9 cellular contexts compared by ENCODE assay signal in genomic region chr16:31214705-31215286, GRCh38. TPM values are rescaled to one million over a fixed set of nuclear protein-coding genes. Genes with fewer than 3 reads are reported as not detected.
DNase-seq lines count a peak whose midpoint lies in the region; ATAC-seq and TF ChIP-seq lines count a peak whose summit lies in the region.
"Had no signal": no experiment of that assay in that cellular context is flagged by ENCODE, and none has a peak within 500 bp of the region (broad histone marks: within the 10 kb centered on the region; RNA-seq: fewer than 3 reads in every experiment).

No MANE protein-coding gene starts in this region.

- H3K4me1 ChIP-seq in A673 (ENCODE audit: insufficient read depth, low read length, poor library complexity, severe bottlenecking) (peaks cover 15% of the 10 kb centered on the region), KMS-11 (ENCODE audit: low read depth, poor library complexity, severe bottlenecking) (peaks cover 3% of the 10 kb centered on the region), ectodermal cell (ENCODE audit: control insufficient read depth, insufficient read depth, low read length) (peaks cover 17% of the 10 kb centered on the region)

- no peak overlapping the region for H3K4me2 ChIP-seq in KMS-11

- H3K4me3 Mint-ChIP-seq in naive B cell, result peak overlapping the region in 7 of 8 donors; percentile 79 to 90 (median 84)

- intact Hi-C loops in A673 (cut with micrococcal nuclease; ENCODE audit: unreplicated experiment), result no loop called here

- no peak for TF ChIP-seq CTCF in A673 (conservative IDR thresholded peaks at IDR 0.05; ENCODE audit: low read depth, low read length)
- TF ChIP-seq CTCF in KMS-11 (conservative IDR thresholded peaks at IDR 0.05; ENCODE audit: low read depth, low read length), result no peak

- H3K27ac Mint-ChIP-seq in naive B cell, result no peak overlapping the region

- no peaks in the 10 kb centered on the region for H3K9me3 Mint-ChIP-seq in naive B cell

- CTCF ChIA-PET in A673 (lab: Charles Lee), result interaction anchor here (0.6 kb wide), 1 partner anchor 53 kb away, joined by 3 read pairs; no protein-coding TSS in a partner anchor

- H3K4me3 ChIP-seq in A673 (ENCODE audit: low read depth, low read length, poor library complexity, severe bottlenecking) (peak overlapping the region; percentile 41), KMS-11 (IDR thresholded peaks at IDR 0.05; ENCODE audit: insufficient read depth, low read depth, low read length) (no peak overlapping the region), ectodermal cell (ENCODE audit: insufficient read depth, low read depth, low read length) (peak overlapping the region; percentile 44)

- peak overlapping the region; percentile 19; the same call in 1 of the 2 replicates for H2AFZ ChIP-seq in KMS-11 (ENCODE audit: low read depth)

- H3K9me3 ChIP-seq in A673 (ENCODE audit: low read depth, low read length, poor library complexity, severe bottlenecking) (no peaks in the 10 kb centered on the region), ectodermal cell (ENCODE audit: control insufficient read depth, low read length) (no peaks in the 10 kb centered on the region)

- WGBS in ectodermal cell, 2 experiments, result 1% methylated on average over 58 of the region's 58 CpGs

- H3K36me3 Mint-ChIP-seq in naive B cell, result no peaks in the 10 kb centered on the region

- H3K4me1 Mint-ChIP-seq in naive B cell, result peaks cover 21 to 45% (median 42%) of the 10 kb centered on the region in 3 donors

- H3K27me3 Mint-ChIP-seq in naive B cell, result peaks cover 30 to 67% (median 39%) of the 10 kb centered on the region in 3 donors

- no peaks in the 10 kb centered on the region for H3K79me2 ChIP-seq in KMS-11 (ENCODE audit: insufficient read depth, low read depth)

- DNase-seq in A673 (ENCODE audit: low spot score), result no peak
- DNase-seq in naive B cell, result peak; percentile 31
- no peak for DNase-seq in EL
- no peak for DNase-seq in GOT3 (lab: John Stamatoyannopoulos, UW)
- DNase-seq in stimulated activated CD4-positive, alpha-beta T cell treated with anti-CD3 and anti-CD28 coated beads, Interleukin-12 subunit alpha, Interleukin-12 subunit beta, amount 100 ng/mL, for 4 hours, result no peak

- peaks cover 48% of the 10 kb centered on the region for H3K27me3 ChIP-seq in A673 (replicated peaks; ENCODE audit: insufficient read depth, low read depth, low read length, poor library complexity)
- no peaks in the 10 kb centered on the region for H3K27me3 ChIP-seq in KMS-11 (ENCODE audit: insufficient read depth, low read depth)
- H3K27me3 ChIP-seq in ectodermal cell (ENCODE audit: control insufficient read depth, insufficient read depth, low read length, poor library complexity, severe bottlenecking), result peaks cover 62% of the 10 kb centered on the region

- BruUV-seq in A673 (replicated peaks; lab: Mats Ljungman, UMichigan), result no TSS peak

- peak; percentile 61 to 64 for ATAC-seq in naive B cell (ENCODE audit: low read depth in 2 of 2)
- no peak for ATAC-seq in GM18907 (IDR thresholded peaks at IDR 0.05; ENCODE audit: unreplicated experiment)

- peak overlapping the region; percentile 66; the same call in 1 of the 2 replicates for H3K9ac ChIP-seq in KMS-11

- no peaks in the 10 kb centered on the region for H3K36me3 ChIP-seq in A673 (ENCODE audit: insufficient read depth, low read length, poor library complexity, severe bottlenecking)
- no peaks in the 10 kb centered on the region for H3K36me3 ChIP-seq in KMS-11 (ENCODE audit: insufficient read depth)
- no peaks in the 10 kb centered on the region for H3K36me3 ChIP-seq in ectodermal cell (ENCODE audit: control insufficient read depth, insufficient read depth, low read length)

- H4K20me1 ChIP-seq in KMS-11 (ENCODE audit: insufficient read depth), result no peaks in the 10 kb centered on the region

- POLR2A ChIA-PET in A673 (lab: Charles Lee; ENCODE audit: low non-redundant PET), result interaction anchor here (0.5 kb wide), 1 partner anchor 29 kb away, joined by 7 read pairs; no protein-coding TSS in a partner anchor

- H3K27ac ChIP-seq in A673 (ENCODE audit: low read depth, low read length, poor library complexity, severe bottlenecking) (no peak overlapping the region), KMS-11 (peak overlapping the region; percentile 51), ectodermal cell (ENCODE audit: insufficient read depth, low read depth, low read length, poor library complexity, severe bottlenecking) (no peak overlapping the region)

RNA-seq across cellular contexts. Expression of gene TRIM72, which starts 0.9 kb away (rescaled TPM):
- total RNA-seq in A673 (2021), result 0.04 TPM in 1 of 2 replicates, not detected in the other
- not detected for polyA plus RNA-seq in ectodermal cell (2013, experiment 1 of 4)
- not detected for polyA plus RNA-seq in ectodermal cell (2013, experiment 2 of 4)
- polyA plus RNA-seq in ectodermal cell (2013, experiment 3 of 4), result not detected
- not detected for polyA plus RNA-seq in ectodermal cell (2013, experiment 4 of 4)
- not detected for polyA plus RNA-seq in naive B cell (ENCODE audit: low read depth in 6 of 6)
- total RNA-seq: subcutaneous adipose tissue had no signal

RNA-seq across cellular contexts. Expression of gene PYDC1, which starts 2.1 kb away (rescaled TPM):
- total RNA-seq in A673 (2021), result not detected in 2 replicates
- polyA plus RNA-seq in ectodermal cell (2013, experiment 1 of 4), result not detected
- polyA plus RNA-seq in ectodermal cell (2013, experiment 2 of 4), result not detected
- not detected for polyA plus RNA-seq in ectodermal cell (2013, experiment 3 of 4)
- not detected for polyA plus RNA-seq in ectodermal cell (2013, experiment 4 of 4)
- not detected for polyA plus RNA-seq in naive B cell (ENCODE audit: low read depth in 6 of 6)
- total RNA-seq: subcutaneous adipose tissue had no signal

RNA-seq across cellular contexts. Expression of gene PYCARD, which starts 12.2 kb away (rescaled TPM):
- total RNA-seq in A673 (2021), result 1.8 and 2.0 TPM in 2 replicates
- polyA plus RNA-seq in ectodermal cell (2013, experiment 1 of 4), result 0.48 TPM
- polyA plus RNA-seq in ectodermal cell (2013, experiment 2 of 4), result 1.1 TPM
- polyA plus RNA-seq in ectodermal cell (2013, experiment 3 of 4), result 0.69 TPM
- 0.28 TPM for polyA plus RNA-seq in ectodermal cell (2013, experiment 4 of 4)
- polyA plus RNA-seq in naive B cell (ENCODE audit: low read depth in 6 of 6), result 10 to 100 TPM; 48.8 to 79.2 (median 68.8) TPM

RNA-seq across cellular contexts. Expression of gene FUS, which starts 34.9 kb away (rescaled TPM):
- total RNA-seq in A673 (2021), result 1,134 and 1,264 TPM in 2 replicates
- polyA plus RNA-seq in ectodermal cell (2013, experiment 1 of 4), result 960 TPM
- 1,022 TPM for polyA plus RNA-seq in ectodermal cell (2013, experiment 2 of 4)
- polyA plus RNA-seq in ectodermal cell (2013, experiment 3 of 4), result 547 TPM
- polyA plus RNA-seq in ectodermal cell (2013, experiment 4 of 4), result 612 TPM
- 100 to 1,000 TPM in 5 of 6 donors, 10 to 100 TPM in 1; 79.0 to 177 (median 145) TPM for polyA plus RNA-seq in naive B cell (ENCODE audit: low read depth in 6 of 6)

RNA-seq across cellular contexts. Expression of gene ITGAM, which starts 45.0 kb away (rescaled TPM):
- 0.35 and 0.92 TPM in 2 replicates for total RNA-seq in A673 (2021)
- polyA plus RNA-seq in ectodermal cell (2013, experiment 1 of 4), result not detected
- 0.20 TPM for polyA plus RNA-seq in ectodermal cell (2013, experiment 2 of 4)
- not detected for polyA plus RNA-seq in ectodermal cell (2013, experiment 3 of 4)
- polyA plus RNA-seq in ectodermal cell (2013, experiment 4 of 4), result 0.36 TPM
- 1 to 10 TPM in 4 of 6 donors, under 1 TPM in 2; 0.27 to 4.4 (median 1.6) TPM for polyA plus RNA-seq in naive B cell (ENCODE audit: low read depth in 6 of 6)
